Comparison of ENCODE assay signal across 11 cellular contexts in the genomic region with DNA sequence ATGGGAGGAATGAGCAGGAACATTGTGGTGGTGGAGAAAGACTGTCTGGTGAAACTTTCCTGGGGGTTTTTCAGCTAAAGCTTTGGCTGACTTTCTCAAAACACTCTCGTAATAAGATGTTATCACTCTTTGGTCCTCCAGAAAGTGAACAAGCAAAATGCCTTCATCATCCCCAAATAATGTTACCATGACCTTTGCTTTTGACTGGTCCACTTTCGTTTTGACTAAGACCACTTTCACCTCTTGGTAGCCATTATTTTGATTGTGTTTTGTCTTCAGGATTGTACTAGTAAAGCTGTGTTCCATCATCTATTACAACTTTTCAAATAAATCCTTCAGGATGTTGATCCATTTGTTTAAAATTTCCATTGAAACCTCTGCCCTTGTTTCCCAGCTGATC.
"Had no signal": no experiment of that assay in that cellular context is flagged by ENCODE, and none has a peak within 500 bp of the region (broad histone marks: within the 10 kb centered on the region; RNA-seq: fewer than 3 reads in every experiment).

No MANE protein-coding gene starts in this region.

- H2AFZ ChIP-seq: GM23248, GM23338 had no signal

- H3K4me3 Mint-ChIP-seq: GM23338, H9, HFFc6 had no signal

- H3K4me3 ChIP-seq: GM23248, GM23338, HAP-1 had no signal

- ATAC-seq: GM23338, HCT116 had no signal

- H3K9me3 ChIP-seq: HAP-1 had no signal

- H3K4me1 ChIP-seq: HAP-1 had no signal

- DNase-seq: GM23248, GOT3, H7, H9, HCEC 1CT, HFFc6 had no signal

- H3K27ac ChIP-seq: GM23248 had no signal

- H3K9ac ChIP-seq: GM23248 had no signal

- H3K4me2 ChIP-seq: GM23338 had no signal

- H3K27ac Mint-ChIP-seq: GM23338, H9, HFFc6 had no signal

- H3K36me3 ChIP-seq: HAP-1 had no signal

- FAIRE-seq: H1, H54 had no signal
